In genomic region chr3:189117087-189117486, GRCh38 we compare ENCODE assay signal across 30 cellular contexts.
"Had no signal": no experiment of that assay in that cellular context is flagged by ENCODE, and none has a peak within 500 bp of the region (broad histone marks: within the 10 kb centered on the region; RNA-seq: fewer than 3 reads in every experiment).

No MANE protein-coding gene starts in this region.

- H3K27me3 ChIP-seq: neural progenitor cell, ovary, right lobe of liver, sigmoid colon, stomach, suprapubic skin, testis, tibial artery, transverse colon, upper lobe of right lung, uterus had no signal

- H3K27ac ChIP-seq: neural progenitor cell, ovary, parathyroid adenoma, prostate gland, right lobe of liver, sigmoid colon, stomach, suprapubic skin, testis, tibial artery, transverse colon, upper lobe of right lung, uterus had no signal

- H3K4me1 Mint-ChIP-seq: nephron; neural progenitor cell; stimulated activated naive B cell treated with anti-CD40 and anti-IgM and Interleukin-4, amounts not matched to agents 10 μg/mL and 1 μg/mL and 100 μg/mL, for 72 hours had no signal

- H3K9me3 ChIP-seq: ovary, prostate gland, right lobe of liver, sigmoid colon, suprapubic skin, testis, tibial artery, transverse colon, upper lobe of right lung, uterus had no signal

- H3K27me3 Mint-ChIP-seq: type B pancreatic cell had no signal

- ATAC-seq: naive thymus-derived CD4-positive, alpha-beta T cell; natural killer cell; right cardiac atrium; right lobe of liver; stimulated activated effector memory CD8-positive, alpha-beta T cell treated with anti-CD3 and anti-CD28 coated beads, Interleukin-12 subunit alpha, Interleukin-12 subunit beta, amount 100 ng/mL, for 72 hours; stimulated activated naive B cell treated with anti-CD40 and anti-IgM and Interleukin-4, amounts not matched to agents 10 μg/mL and 1 μg/mL and 100 μg/mL, for 72 hours; upper lobe of right lung had no signal

- H3K9ac ChIP-seq: neural progenitor cell, parathyroid adenoma had no signal

- H3K36me3 ChIP-seq: neural progenitor cell, ovary, prostate gland, right lobe of liver, sigmoid colon, stomach, suprapubic skin, tibial artery, transverse colon, upper lobe of right lung, uterus had no signal

- H3K4me3 ChIP-seq: neural progenitor cell, ovary, prostate gland, right lobe of liver, sigmoid colon, stomach, suprapubic skin, testis, tibial artery, transverse colon, upper lobe of right lung, uterus had no signal

- H3K9me3 Mint-ChIP-seq: neural progenitor cell, type B pancreatic cell had no signal

- H3K4me3 Mint-ChIP-seq: naive thymus-derived CD4-positive, alpha-beta T cell; natural killer cell; nephron; neural progenitor cell; stimulated activated effector memory CD8-positive, alpha-beta T cell treated with anti-CD3 and anti-CD28 coated beads, Interleukin-12 subunit alpha, Interleukin-12 subunit beta, amount 100 ng/mL, for 72 hours; stimulated activated naive B cell treated with anti-CD40 and anti-IgM and Interleukin-4, amounts not matched to agents 10 μg/mL and 1 μg/mL and 100 μg/mL, for 72 hours; stimulated activated naive CD8-positive, alpha-beta T cell treated with anti-CD3 and anti-CD28 coated beads, Interleukin-15, Interleukin-2, amounts not matched to agents 100 ng/mL and 50 ng/mL, for 24 hours; type B pancreatic cell had no signal

- DNase-seq: naive thymus-derived CD4-positive, alpha-beta T cell; natural killer cell; occipital lobe; ovary; posterior cingulate gyrus; right cardiac atrium; right lobe of liver; sigmoid colon; small intestine; stimulated activated CD4-positive, alpha-beta T cell treated with anti-CD3 and anti-CD28 coated beads, Interleukin-15, amount 100 ng/mL, for 24 hours; stimulated activated CD4-positive, alpha-beta T cell treated with anti-CD3 and anti-CD28 coated beads, Interleukin-2, amount 100 ng/mL, for 24 hours; stimulated activated CD4-positive, alpha-beta T cell treated with anti-CD3 and anti-CD28 coated beads, Interleukin-2, amount 100 ng/mL, for 48 hours; stimulated activated CD4-positive, alpha-beta T cell treated with anti-CD3 and anti-CD28 coated beads, Interleukin-4, amount 100 ng/mL, for 24 hours; stimulated activated naive B cell treated with anti-CD40 and anti-IgM and Interleukin-4, amounts not matched to agents 10 μg/mL and 1 μg/mL and 100 μg/mL, for 72 hours; stimulated activated naive CD4-positive, alpha-beta T cell treated with Interleukin-2 at 50 U/mL for 16 hours; stomach; substantia nigra; testis; tibial artery; transverse colon; upper lobe of right lung; uterus had no signal

- H3K36me3 Mint-ChIP-seq: natural killer cell; stimulated activated effector memory CD8-positive, alpha-beta T cell treated with anti-CD3 and anti-CD28 coated beads, Interleukin-12 subunit alpha, Interleukin-12 subunit beta, amount 100 ng/mL, for 72 hours; type B pancreatic cell had no signal

- H3K4me1 ChIP-seq: neural progenitor cell, parathyroid adenoma, prostate gland, right lobe of liver, transverse colon, uterus had no signal

- H3K27ac Mint-ChIP-seq: naive thymus-derived CD4-positive, alpha-beta T cell; natural killer cell; nephron; neural progenitor cell; stimulated activated effector memory CD8-positive, alpha-beta T cell treated with anti-CD3 and anti-CD28 coated beads, Interleukin-12 subunit alpha, Interleukin-12 subunit beta, amount 100 ng/mL, for 72 hours; stimulated activated naive B cell treated with anti-CD40 and anti-IgM and Interleukin-4, amounts not matched to agents 10 μg/mL and 1 μg/mL and 100 μg/mL, for 72 hours; stimulated activated naive CD8-positive, alpha-beta T cell treated with anti-CD3 and anti-CD28 coated beads, Interleukin-15, Interleukin-2, amounts not matched to agents 100 ng/mL and 50 ng/mL, for 24 hours; type B pancreatic cell had no signal
